ENCODE assay signal across 9 cellular contexts in genomic region chr9:105994970-105995369, GRCh38.
DNase-seq lines count a peak whose midpoint lies in the region; ATAC-seq, FAIRE-seq and TF ChIP-seq lines count a peak whose summit lies in the region.
"Had no signal": no experiment of that assay in that cellular context is flagged by ENCODE, and none has a peak within 500 bp of the region (broad histone marks: within the 10 kb centered on the region; RNA-seq: fewer than 3 reads in every experiment).

No MANE protein-coding gene starts in this region.

- H3K4me2 ChIP-seq in K562 (ENCODE audit: insufficient read depth, low read length) (no peak overlapping the region), trophoblast cell (ENCODE audit: low read length) (no peak overlapping the region)

- H3K23ac ChIP-seq in trophoblast cell (ENCODE audit: low read length): no peak overlapping the region

- TF ChIP-seq POLR2A in K562 (conservative IDR thresholded peaks at IDR 0.05): no peak

- no peak overlapping the region for H3K14ac ChIP-seq in trophoblast cell (ENCODE audit: low read length)

- H3K27me3 ChIP-seq in K562 (ENCODE audit: control insufficient read depth in 2 of 2, insufficient read depth in 2 of 2, low read length in 2 of 2) (no peaks in the 10 kb centered on the region), trophoblast cell (ENCODE audit: insufficient read depth, low read length) (no peaks in the 10 kb centered on the region)
- H3K27me3 ChIP-seq: gastroesophageal sphincter had no signal

- no peaks in the 10 kb centered on the region for H3K4me1 ChIP-seq in K562 (replicated peaks in 1 of 2; ENCODE audit: control insufficient read depth in 2 of 2, insufficient read depth in 2 of 2, low read length in 2 of 2)
- H3K4me1 ChIP-seq in trophoblast cell (ENCODE audit: control insufficient read depth in 1 of 2, insufficient read depth in 2 of 2, low read length in 2 of 2): peaks cover 2 to 3% of the 10 kb centered on the region in 2 experiments
- H3K4me1 ChIP-seq: gastroesophageal sphincter had no signal

- in situ Hi-C loops in K562 (cut with MboI): no loop called here

- no peaks in the 10 kb centered on the region for H3K79me1 ChIP-seq in trophoblast cell (ENCODE audit: low read length)

- TF ChIP-seq RAD21 in K562 (CRISPR knock-in tag; conservative IDR thresholded peaks at IDR 0.05 in 1 of 2, IDR thresholded peaks at IDR 0.05 in 1 of 2): no peak

- H3K27ac ChIP-seq in K562 (ENCODE audit: extremely low read depth, low read depth, low read length) (no peak overlapping the region), trophoblast cell (ENCODE audit: low read depth, low read length) (no peak overlapping the region)
- H3K27ac ChIP-seq: gastroesophageal sphincter had no signal

- POLR2A ChIA-PET in K562 (lab: Yijun Ruan, JAX): no interaction called here

- WGBS in K562 (ENCODE audit: insufficient coverage, low coverage, missing lambda C conversion rate): 6% methylated on average over 2 of the region's 2 CpGs
- no CpG with 5 or more reads among the region's 2 CpGs for WGBS in trophoblast cell (ENCODE audit: extremely low coverage, insufficient coverage, insufficient read length)

- no peak overlapping the region for H3K4ac ChIP-seq in trophoblast cell (ENCODE audit: low read depth, low read length)

- ATAC-seq in GM18511 (IDR thresholded peaks at IDR 0.05; ENCODE audit: unreplicated experiment) (peak; percentile 60), K562 (peak; percentile 54)
- ATAC-seq: gastroesophageal sphincter had no signal

- no peak overlapping the region for H4K8ac ChIP-seq in trophoblast cell (ENCODE audit: low read depth, low read length)

- no peak for TF ChIP-seq CTCF in K562 (IDR thresholded peaks at IDR 0.05 in 2 of 3, conservative IDR thresholded peaks at IDR 0.05 in 1 of 3; ENCODE audit: insufficient read depth in 2 of 3, low read depth in 1 of 3, low read length in 3 of 3)

- FAIRE-seq in K562 (lab: Jason Lieb, UNC): no peak

- H3K18ac ChIP-seq in trophoblast cell (ENCODE audit: low read length): no peak overlapping the region

- H2BK12ac ChIP-seq in trophoblast cell (ENCODE audit: low read length): no peak overlapping the region

- H2BK5ac ChIP-seq in trophoblast cell (ENCODE audit: low read depth, low read length, poor library complexity): no peak overlapping the region

- no peak overlapping the region for H2AK5ac ChIP-seq in trophoblast cell (ENCODE audit: low read length)

- DNase-seq in HT1080 (ENCODE audit: low read depth) (peak; percentile 83), K562 (ENCODE audit: extremely low read depth in 1 of 4, low spot score in 3 of 4) (peak in 2 of 4 experiments; percentile 12 to 25), trophoblast cell (peak; percentile 48 to 75), NCI-H1417 treated with DMSO at 0.1 percent for 48 hours (lab: John Stamatoyannopoulos, UW) (no peak), NCI-H446 (lab: John Stamatoyannopoulos, UW) (no peak), NCI-H524 treated with DMSO at 0.1 percent for 48 hours (lab: John Stamatoyannopoulos, UW) (no peak), SIG-M5 treated with dmso at 0.1 percent for 504 hours (lab: John Stamatoyannopoulos, UW; ENCODE audit: unreplicated experiment) (no peak)

- H3K9ac ChIP-seq in K562 (ENCODE audit: insufficient read depth in 1 of 2, low read depth in 2 of 2, low read length in 2 of 2) (no peak overlapping the region), trophoblast cell (ENCODE audit: low read length) (no peak overlapping the region)

- H2AFZ ChIP-seq in K562 (ENCODE audit: low read depth, low read length): no peak overlapping the region
- no peak overlapping the region for H2AFZ ChIP-seq in trophoblast cell (ENCODE audit: insufficient read depth, low read length, poor library complexity)

- H3K9me3 ChIP-seq in K562 (replicated peaks; ENCODE audit: control insufficient read depth, insufficient read depth, low read depth, low read length) (no peaks in the 10 kb centered on the region), trophoblast cell (ENCODE audit: insufficient read depth, low read depth, low read length) (peaks cover 2% of the 10 kb centered on the region)
- H3K9me3 ChIP-seq: gastroesophageal sphincter had no signal

- H4K12ac ChIP-seq in trophoblast cell (ENCODE audit: low read depth, low read length): no peak overlapping the region

- H4K91ac ChIP-seq in trophoblast cell (ENCODE audit: low read depth, low read length): no peak overlapping the region

- CTCF ChIA-PET in K562 (lab: Yijun Ruan, JAX; ENCODE audit: low intra/inter-chr PET ratio): no interaction called here

- BruUV-seq in K562 (replicated peaks; lab: Mats Ljungman, UMichigan): no TSS peak

- H3K4me3 ChIP-seq in K562: no peak overlapping the region
- H3K4me3 ChIP-seq in trophoblast cell (ENCODE audit: low read depth, low read length): no peak overlapping the region
- H3K4me3 ChIP-seq: gastroesophageal sphincter had no signal

- H4K20me1 ChIP-seq in K562 (replicated peaks; ENCODE audit: control insufficient read depth, insufficient read depth, low read length): no peaks in the 10 kb centered on the region

- H3K9me1 ChIP-seq in K562 (ENCODE audit: control insufficient read depth, insufficient read depth, low read length): no peaks in the 10 kb centered on the region

- H3K79me2 ChIP-seq in K562 (ENCODE audit: control insufficient read depth, insufficient read depth, low read length) (no peaks in the 10 kb centered on the region), trophoblast cell (ENCODE audit: control insufficient read depth, insufficient read depth, low read length, poor library complexity) (no peaks in the 10 kb centered on the region)

- intact Hi-C loops in K562 (cut with micrococcal nuclease): no loop called here

- H2BK120ac ChIP-seq in trophoblast cell (ENCODE audit: insufficient read depth, low read length, poor library complexity): no peak overlapping the region

- no peak for TF ChIP-seq EP300 in K562 (IDR thresholded peaks at IDR 0.05; ENCODE audit: low read length)

- no peaks in the 10 kb centered on the region for H3K36me3 ChIP-seq in K562 (ENCODE audit: control insufficient read depth, insufficient read depth, low read length)
- no peaks in the 10 kb centered on the region for H3K36me3 ChIP-seq in trophoblast cell (ENCODE audit: control insufficient read depth in 1 of 2, insufficient read depth in 2 of 2, low read length in 2 of 2)
- H3K36me3 ChIP-seq: gastroesophageal sphincter had no signal

TF ChIP-seq in K562, 482 proteins besides CTCF, POLR2A, EP300 and RAD21 (continues in another document):
- TF ChIP-seq ZNF274 (IDR thresholded peaks at IDR 0.05; ENCODE audit: borderline replicate concordance, low read depth, low read length) (no peak), RAD51 (IDR thresholded peaks at IDR 0.05; ENCODE audit: borderline replicate concordance, low read depth) (peak; percentile 41; the same call in 1 of the 2 replicates), ZNF764 (CRISPR knock-in tag; IDR thresholded peaks at IDR 0.05; ENCODE audit: low read depth) (no peak), TBL1XR1 (IDR thresholded peaks at IDR 0.05; ENCODE audit: low read length in 2 of 2) (no peak), ARHGAP35 (IDR thresholded peaks at IDR 0.05; ENCODE audit: partially characterized antibody) (no peak), E2F8 (IDR thresholded peaks at IDR 0.05; ENCODE audit: low read depth, partially characterized antibody) (no peak), JUN (IDR thresholded peaks at IDR 0.05; ENCODE audit: borderline replicate concordance, low read depth, low read length) (0 out of 2 replicates have a peak, but pooled peaks have one; percentile 28), JUN (CRISPR knock-in tag; IDR thresholded peaks at IDR 0.05; ENCODE audit: borderline replicate concordance) (no peak), JUND (IDR thresholded peaks at IDR 0.05; ENCODE audit: borderline replicate concordance, low read depth, low read length) (peak; percentile 54; the same call in 1 of the 2 replicates), JUND (tag; IDR thresholded peaks at IDR 0.05; ENCODE audit: borderline replicate concordance, low read depth, low read length) (peak; percentile 58; the same call in 1 of the 3 replicates), ATF3 (IDR thresholded peaks at IDR 0.05) (peak; percentile 73), ATF3 (CRISPR knock-in tag; conservative IDR thresholded peaks at IDR 0.05) (no peak)

Comparison
In these comparisons a context has a peak if more than half of its experiments do, and no peak if none do; other contexts are left out.
1. DNase-seq: peak in HT1080 (single experiment) and trophoblast cell (2 of 2); none in NCI-H1417 treated with DMSO at 0.1 percent for 48 hours (single experiment), NCI-H446 (0 of 2), NCI-H524 treated with DMSO at 0.1 percent for 48 hours (single experiment) and SIG-M5 treated with dmso at 0.1 percent for 504 hours (single experiment).